ENCODE assay signal across 8 cellular contexts in the genomic region with DNA sequence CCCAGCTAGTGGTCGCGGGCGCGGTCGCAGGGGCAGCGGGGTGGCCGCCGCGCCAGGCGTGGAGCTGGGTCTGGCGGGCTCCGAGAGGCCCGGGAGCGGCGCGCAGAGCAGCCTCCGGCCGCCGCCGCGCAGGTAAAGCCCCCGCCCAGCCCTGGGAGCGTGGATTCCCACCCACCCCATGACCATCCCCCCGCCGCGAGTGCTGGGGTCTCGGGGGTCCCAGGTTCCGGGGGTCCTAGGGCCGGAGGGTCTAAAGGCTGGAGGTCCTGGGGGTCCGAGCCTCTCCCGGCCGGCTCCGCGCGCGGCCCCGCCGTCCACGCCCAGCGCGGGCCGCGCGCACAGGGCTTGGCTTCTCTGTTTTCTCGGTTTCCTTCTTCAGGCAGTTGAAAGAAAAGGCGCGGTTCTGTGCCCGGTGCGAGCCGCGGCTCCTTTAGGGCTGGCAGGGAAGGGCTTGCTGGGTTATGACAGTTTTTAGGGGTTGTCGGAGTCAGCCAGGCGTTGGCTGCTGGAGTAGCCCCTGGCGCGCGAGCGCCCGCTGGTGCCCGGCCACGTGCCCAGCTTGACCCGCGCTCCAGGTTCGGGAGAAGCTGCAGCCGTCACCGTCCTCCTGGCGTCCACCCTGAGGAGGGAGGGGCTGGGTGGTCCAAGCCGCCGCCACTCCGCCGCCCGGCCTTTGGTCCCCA. TPM values are rescaled to one million over a fixed set of nuclear protein-coding genes. Genes with fewer than 3 reads are reported as not detected.
A peak's percentile ranks its signal among the peaks of the same experiment; 100 is the strongest.
DNase-seq lines count a peak whose midpoint lies in the region; ATAC-seq, FAIRE-seq and TF ChIP-seq lines count a peak whose summit lies in the region.

No MANE protein-coding gene starts in this region.

- H3K4me3 ChIP-seq in GM12875 (ENCODE audit: low read depth, low read length) (peak overlapping the region; percentile 50), fibroblast of lung (replicated peaks in 1 of 4; ENCODE audit: control extremely low read depth in 1 of 4, insufficient read depth in 1 of 4, low read depth in 3 of 4, low read length in 4 of 4) (peak overlapping the region in 3 of 4 experiments; percentile 7 to 48 (median 40))

- no peak overlapping the region for H3K27ac ChIP-seq in fibroblast of lung (ENCODE audit: insufficient read depth, low read length)

- CTCF ChIA-PET in activated CD4-positive, alpha-beta T cell treated with anti-CD3 and anti-CD28 coated beads, Interleukin-2, amount 10 ng/mL, durations not matched to agents 7 days and 5 days (lab: Charles Lee): no interaction called here

- peak overlapping the region; percentile 62 for H3K27ac Mint-ChIP-seq in activated CD4-positive, alpha-beta T cell treated with anti-CD3 and anti-CD28 coated beads, Interleukin-2, amount 10 ng/mL, durations not matched to agents 7 days and 5 days
- no peak overlapping the region for H3K27ac Mint-ChIP-seq in nephron progenitor cell

- no peaks in the 10 kb centered on the region for H3K79me2 ChIP-seq in fibroblast of lung (ENCODE audit: control insufficient read depth, insufficient read depth, low read length)

- peak overlapping the region; percentile 77 for H3K4me3 Mint-ChIP-seq in activated CD4-positive, alpha-beta T cell treated with anti-CD3 and anti-CD28 coated beads, Interleukin-2, amount 10 ng/mL, durations not matched to agents 7 days and 5 days
- peak overlapping the region; percentile 79 for H3K4me3 Mint-ChIP-seq in nephron progenitor cell

- no peaks in the 10 kb centered on the region for H4K20me1 ChIP-seq in fibroblast of lung (ENCODE audit: control insufficient read depth, extremely low read depth, insufficient read depth, low read length)

- POLR2A ChIA-PET in activated CD4-positive, alpha-beta T cell treated with anti-CD3 and anti-CD28 coated beads, Interleukin-2, amount 10 ng/mL, durations not matched to agents 7 days and 5 days (lab: Charles Lee): interaction anchor here (0.5 kb wide), 1 partner anchor 9 kb away, joined by 3 read pairs; no protein-coding TSS in a partner anchor

- H2AFZ ChIP-seq in fibroblast of lung (ENCODE audit: low read length): no peak overlapping the region

- in situ Hi-C loops in KBM-7 (cut with MboI; ENCODE audit: low pct_unique_long_range_greater_than_20kb, low sequenced_read_pairs): loop anchor here (25.0 kb wide), 2 partner anchors 107 to 718 kb away; a partner anchor contains a TSS

- TF ChIP-seq CTCF in GM12875 (IDR thresholded peaks at IDR 0.05; ENCODE audit: borderline replicate concordance, insufficient read depth, low read depth, low read length) (0 out of 2 replicates have a peak, but pooled peaks have one; percentile 18), fibroblast of lung (conservative IDR thresholded peaks at IDR 0.05 in 1 of 2, IDR thresholded peaks at IDR 0.05 in 1 of 2; ENCODE audit: low read depth in 1 of 2, low read length in 2 of 2) (peak in 1 of 2 donors; percentile 10), nephron progenitor cell (IDR thresholded peaks at IDR 0.05) (no peak)

- H3K36me3 ChIP-seq in fibroblast of lung (ENCODE audit: control insufficient read depth, insufficient read depth, low read length): no peaks in the 10 kb centered on the region

- H3K27me3 Mint-ChIP-seq in activated CD4-positive, alpha-beta T cell treated with anti-CD3 and anti-CD28 coated beads, Interleukin-2, amount 10 ng/mL, durations not matched to agents 7 days and 5 days: peaks cover 31% of the 10 kb centered on the region
- peaks cover 44% of the 10 kb centered on the region for H3K27me3 Mint-ChIP-seq in nephron progenitor cell (ENCODE audit: low read depth, poor library complexity)

- H3K36me3 Mint-ChIP-seq in activated CD4-positive, alpha-beta T cell treated with anti-CD3 and anti-CD28 coated beads, Interleukin-2, amount 10 ng/mL, durations not matched to agents 7 days and 5 days (ENCODE audit: low read depth): no peaks in the 10 kb centered on the region
- H3K36me3 Mint-ChIP-seq in nephron progenitor cell (ENCODE audit: low read depth): no peaks in the 10 kb centered on the region

- H3K9me3 ChIP-seq in fibroblast of lung (ENCODE audit: control insufficient read depth, insufficient read depth, low read depth, low read length): no peaks in the 10 kb centered on the region

- DNase-seq in KBM-7 (peak; percentile 44), fibroblast of lung (ENCODE audit: low read depth in 2 of 2) (peak; percentile 13 to 20), nephron progenitor cell (peak; percentile 52), urothelium cell line (ENCODE audit: low spot score) (peak; percentile 63), RCC 7860 (ENCODE audit: low spot score) (no peak)
- peak; percentile 57 for DNase-seq in activated CD4-positive, alpha-beta T cell treated with anti-CD3 and anti-CD28 coated beads, Interleukin-2, amount 10 ng/mL, durations not matched to agents 7 days and 5 days

- H3K4me1 ChIP-seq in fibroblast of lung (ENCODE audit: control insufficient read depth, extremely low read depth, insufficient read depth, low read length): no peaks in the 10 kb centered on the region

- no peak overlapping the region for H3K4me2 ChIP-seq in fibroblast of lung (ENCODE audit: extremely low read depth, insufficient read depth, low read length)

- peaks cover 14% of the 10 kb centered on the region for H3K4me1 Mint-ChIP-seq in activated CD4-positive, alpha-beta T cell treated with anti-CD3 and anti-CD28 coated beads, Interleukin-2, amount 10 ng/mL, durations not matched to agents 7 days and 5 days
- H3K4me1 Mint-ChIP-seq in nephron progenitor cell: peaks cover 7% of the 10 kb centered on the region

- no peak overlapping the region for H3K9ac ChIP-seq in fibroblast of lung (ENCODE audit: insufficient read depth, low read length)

- ATAC-seq in GM21737 (IDR thresholded peaks at IDR 0.05; ENCODE audit: unreplicated experiment): no peak

- peaks cover 10% of the 10 kb centered on the region for H3K9me3 Mint-ChIP-seq in activated CD4-positive, alpha-beta T cell treated with anti-CD3 and anti-CD28 coated beads, Interleukin-2, amount 10 ng/mL, durations not matched to agents 7 days and 5 days
- peaks cover 33% of the 10 kb centered on the region for H3K9me3 Mint-ChIP-seq in nephron progenitor cell

- no peaks in the 10 kb centered on the region for H3K27me3 ChIP-seq in fibroblast of lung (ENCODE audit: control insufficient read depth, insufficient read depth, low read length)

- FAIRE-seq in urothelium cell line (lab: Jason Lieb, UNC) (no peak), RCC 7860 (lab: Jason Lieb, UNC) (no peak)

RNA-seq across cellular contexts. Expression of a gene that starts 0.4 kb away (rescaled TPM):
- total RNA-seq in activated CD4-positive, alpha-beta T cell treated with anti-CD3 and anti-CD28 coated beads, Interleukin-2, amount 10 ng/mL, durations not matched to agents 7 days and 5 days: 1 to 10 TPM; 5.0 to 5.1 TPM
- 0.26 and 0.50 TPM in 2 replicates for total RNA-seq in fibroblast of lung
- polyA plus RNA-seq in fibroblast of lung: 0.43 and 0.52 TPM in 2 replicates
- 0.52 and 0.54 TPM in 2 replicates for polyA plus RNA-seq in fibroblast of lung (2012)
- 0.85 and 1.4 TPM in 2 replicates for polyA minus RNA-seq in fibroblast of lung (ENCODE audit: low replicate concordance)
